In genomic region chr7:17297243-17297642, GRCh38 we compare ENCODE assay signal across 10 cellular contexts. TPM values are rescaled to one million over a fixed set of nuclear protein-coding genes. Genes with fewer than 3 reads are reported as not detected.
DNase-seq lines count a peak whose midpoint lies in the region; ATAC-seq, FAIRE-seq and TF ChIP-seq lines count a peak whose summit lies in the region.
"Had no signal": no experiment of that assay in that cellular context is flagged by ENCODE, and none has a peak within 500 bp of the region (broad histone marks: within the 10 kb centered on the region; RNA-seq: fewer than 3 reads in every experiment).

No MANE protein-coding gene starts in this region.

- peak overlapping the region; percentile 96 for H3K27ac ChIP-seq in Panc1 (ENCODE audit: low read length)
- H3K27ac ChIP-seq in epithelial cell of prostate: peak overlapping the region; percentile 88
- peak overlapping the region; percentile 44 to 75 (median 60) for H3K27ac ChIP-seq in gastrocnemius medialis
- no peak overlapping the region for H3K27ac ChIP-seq in WERI-Rb-1
- H3K27ac ChIP-seq: SJCRH30 had no signal

- TF ChIP-seq CTCF in Panc1 (IDR thresholded peaks at IDR 0.05) (no peak), gastrocnemius medialis (IDR thresholded peaks at IDR 0.05 in 4 of 5, conservative IDR thresholded peaks at IDR 0.05 in 1 of 5) (no peak), WERI-Rb-1 (IDR thresholded peaks at IDR 0.05; ENCODE audit: low read depth, low read length) (no peak)

- no peak for TF ChIP-seq POLR2A in gastrocnemius medialis (IDR thresholded peaks at IDR 0.05)

- H3K27me3 ChIP-seq in Panc1 (ENCODE audit: control insufficient read depth, insufficient read depth, low read length) (no peaks in the 10 kb centered on the region), gastrocnemius medialis (peaks cover 0 to 16% (median 13%) of the 10 kb centered on the region in 3 donors), WERI-Rb-1 (ENCODE audit: insufficient read depth, low read depth, severe bottlenecking) (no peaks in the 10 kb centered on the region)
- H3K27me3 ChIP-seq: SJCRH30 had no signal

- ATAC-seq in Panc1: no peak
- no peak for ATAC-seq in gastrocnemius medialis
- ATAC-seq in GM21447 (IDR thresholded peaks at IDR 0.05; ENCODE audit: unreplicated experiment): no peak
- ATAC-seq in GM19023 (IDR thresholded peaks at IDR 0.05; ENCODE audit: unreplicated experiment): no peak

- POLR2A ChIA-PET in Panc1 (lab: Charles Lee): no interaction called here

- H3K9me3 ChIP-seq in Panc1 (ENCODE audit: control insufficient read depth, insufficient read depth, low read depth, low read length): no peaks in the 10 kb centered on the region
- no peaks in the 10 kb centered on the region for H3K9me3 ChIP-seq in gastrocnemius medialis
- no peaks in the 10 kb centered on the region for H3K9me3 ChIP-seq in WERI-Rb-1 (ENCODE audit: severe bottlenecking)
- H3K9me3 ChIP-seq: SJCRH30 had no signal

- BruUV-seq in Panc1 (replicated peaks; lab: Mats Ljungman, UMichigan): no TSS peak

- DNase-seq in GM18507 (ENCODE audit: extremely low spot score, insufficient read length, low read depth): no peak
- DNase-seq in Panc1 (ENCODE audit: low read depth, low spot score): no peak
- no peak for DNase-seq in epithelial cell of prostate (ENCODE audit: low read depth, low spot score)
- no peak for DNase-seq in gastrocnemius medialis
- no peak for DNase-seq in WERI-Rb-1
- no peak for DNase-seq in NCI-H510A treated with DMSO at 0.1 percent for 48 hours (lab: John Stamatoyannopoulos, UW)
- DNase-seq: amniotic stem cell, SJCRH30 had no signal

- intact Hi-C loops in Panc1 (cut with micrococcal nuclease; ENCODE audit: unreplicated experiment) (no loop called here), gastrocnemius medialis (cut with DNase I; ENCODE audit: low total_unique reads) (no loop called here)

- in situ Hi-C loops in Panc1 (cut with HindIII; ENCODE audit: low pct_unique_long_range_greater_than_20kb, low sequenced_read_pairs) (no loop called here), gastrocnemius medialis (cut with MboI; ENCODE audit: low sequenced_read_pairs in 4 of 4) (no loop called here)

- H3K4me3 ChIP-seq in Panc1 (ENCODE audit: low read depth in 2 of 2, low read length in 2 of 2) (peak overlapping the region; percentile 11 to 15; a peak in 2 of 4 replicates), gastrocnemius medialis (no peak overlapping the region), WERI-Rb-1 (ENCODE audit: low read depth, low read length) (no peak overlapping the region)
- H3K4me3 ChIP-seq: SJCRH30 had no signal

- H3K36me3 ChIP-seq in Panc1 (ENCODE audit: control insufficient read depth, insufficient read depth, low read length) (no peaks in the 10 kb centered on the region), gastrocnemius medialis (no peaks in the 10 kb centered on the region), WERI-Rb-1 (0 out of 2 replicates have a peak, but pooled peaks cover 3% of the 10 kb centered on the region)
- H3K36me3 ChIP-seq: SJCRH30 had no signal

- H3K4me1 ChIP-seq in Panc1 (ENCODE audit: control insufficient read depth, insufficient read depth, low read length) (peaks cover 19% of the 10 kb centered on the region), gastrocnemius medialis (peaks cover 0 to 7% of the 10 kb centered on the region in 2 donors)
- H3K4me1 ChIP-seq: SJCRH30 had no signal

- CTCF ChIA-PET in Panc1 (lab: Charles Lee): no interaction called here

- peak; percentile 68 for FAIRE-seq in GM18507 (lab: Jason Lieb, UNC)

RNA-seq across cellular contexts. Expression of gene AHR, which starts 1.2 kb away (rescaled TPM):
- total RNA-seq in Panc1 (2021; ENCODE audit: unreplicated experiment) (36.6 TPM), gastrocnemius medialis (10 to 100 TPM; 12.0 to 13.6 (median 13.1) TPM)
- 9.1 TPM for polyA plus RNA-seq in Panc1 (2012; ENCODE audit: insufficient read length)
- total RNA-seq: SJCRH30 had no signal

Comparison
In these comparisons a context has a peak if more than half of its experiments do, and no peak if none do; other contexts are left out.
1. H3K4me3 ChIP-seq: peak in Panc1 (2 of 2); none in gastrocnemius medialis (0 of 4) and WERI-Rb-1 (single experiment).